In the genomic region with DNA sequence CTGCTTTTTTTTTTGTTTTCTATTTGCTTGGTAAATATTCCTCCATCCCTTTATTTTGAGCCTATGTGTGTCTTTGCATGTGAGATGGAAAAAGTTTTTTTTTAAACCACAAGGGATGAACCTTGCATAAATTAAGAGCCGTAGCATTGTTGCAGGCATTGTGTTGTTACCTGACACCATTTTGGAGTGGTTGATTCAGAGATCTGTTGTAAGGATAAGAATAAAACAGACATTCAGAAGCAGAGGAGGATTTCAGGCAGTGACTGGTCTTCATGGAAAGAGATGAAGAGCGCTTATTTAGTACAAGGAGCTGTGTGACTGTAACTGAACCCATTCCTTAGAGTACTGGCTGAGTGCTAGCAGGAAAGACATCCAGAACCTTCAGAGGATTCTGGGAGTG, we compare ENCODE assay signal across 2 cellular contexts.
A peak's percentile ranks its signal among the peaks of the same experiment; 100 is the strongest.
TF ChIP-seq lines count a peak whose summit lies in the region.

No MANE protein-coding gene starts in this region.

TF ChIP-seq in liver, 16 proteins besides CTCF, POLR2A, EP300 and RAD21 (continued from another document):
- TF ChIP-seq HNF4A (conservative IDR thresholded peaks at IDR 0.05) = peak; percentile 2 to 12

TF ChIP-seq in HepG2, 621 proteins besides CTCF, POLR2A, EP300 and RAD21 (continued from another document):
- TF ChIP-seq SCMH1 (CRISPR knock-in tag; IDR thresholded peaks at IDR 0.05; ENCODE audit: borderline replicate concordance) = no peak
- TF ChIP-seq ZNF329 (CRISPR knock-in tag; IDR thresholded peaks at IDR 0.05; ENCODE audit: low read depth) = no peak
